In the genomic region with DNA sequence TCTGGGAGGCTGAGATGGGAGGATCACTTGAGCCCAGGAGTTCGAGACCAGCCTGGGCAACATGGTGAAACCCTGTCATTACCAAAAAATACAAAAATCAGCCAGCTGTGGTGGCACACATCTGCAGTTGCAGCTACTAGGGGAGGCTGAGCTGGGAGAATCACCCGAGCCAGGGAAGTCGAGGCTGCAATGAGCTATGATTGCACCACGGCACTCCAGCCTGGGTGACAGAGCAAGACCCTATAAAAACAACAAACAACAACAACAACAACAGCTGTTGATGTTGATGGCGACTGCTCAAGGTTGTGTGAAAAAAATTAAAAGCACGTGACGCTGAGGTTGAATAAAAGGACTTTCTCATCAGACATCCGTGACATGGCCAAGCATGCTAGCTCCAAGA, we compare ENCODE assay signal across 2 cellular contexts.
A peak's percentile ranks its signal among the peaks of the same experiment; 100 is the strongest.
TF ChIP-seq lines count a peak whose summit lies in the region.

No MANE protein-coding gene starts in this region.

TF ChIP-seq in IMR-90, 13 proteins besides CTCF, POLR2A, EP300 and RAD21:
- TF ChIP-seq BHLHE40 (IDR thresholded peaks at IDR 0.05; ENCODE audit: low read depth, low read length) = no peak
- no peak for TF ChIP-seq SMC3 (IDR thresholded peaks at IDR 0.05; ENCODE audit: low read depth, low read length)
- TF ChIP-seq CHD1 (IDR thresholded peaks at IDR 0.05; ENCODE audit: low read depth, low read length) = no peak
- no peak for TF ChIP-seq CEBPB (IDR thresholded peaks at IDR 0.05; ENCODE audit: low read depth, low read length)
- no peak for TF ChIP-seq MAZ (IDR thresholded peaks at IDR 0.05; ENCODE audit: borderline replicate concordance, low read depth, low read length)
- TF ChIP-seq RFX5 (IDR thresholded peaks at IDR 0.05; ENCODE audit: low read depth, low read length) = no peak
- TF ChIP-seq, protein P1, sequence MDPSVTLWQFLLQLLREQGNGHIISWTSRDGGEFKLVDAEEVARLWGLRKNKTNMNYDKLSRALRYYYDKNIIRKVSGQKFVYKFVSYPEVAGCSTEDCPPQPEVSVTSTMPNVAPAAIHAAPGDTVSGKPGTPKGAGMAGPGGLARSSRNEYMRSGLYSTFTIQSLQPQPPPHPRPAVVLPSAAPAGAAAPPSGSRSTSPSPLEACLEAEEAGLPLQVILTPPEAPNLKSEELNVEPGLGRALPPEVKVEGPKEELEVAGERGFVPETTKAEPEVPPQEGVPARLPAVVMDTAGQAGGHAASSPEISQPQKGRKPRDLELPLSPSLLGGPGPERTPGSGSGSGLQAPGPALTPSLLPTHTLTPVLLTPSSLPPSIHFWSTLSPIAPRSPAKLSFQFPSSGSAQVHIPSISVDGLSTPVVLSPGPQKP (IDR thresholded peaks at IDR 0.05; ENCODE audit: borderline replicate concordance, low read depth, low read length) = no peak

TF ChIP-seq in K562, 482 proteins besides CTCF, POLR2A, EP300 and RAD21:
- TF ChIP-seq MCM5 (IDR thresholded peaks at IDR 0.05; ENCODE audit: low read depth) = no peak
- TF ChIP-seq, protein P2, sequence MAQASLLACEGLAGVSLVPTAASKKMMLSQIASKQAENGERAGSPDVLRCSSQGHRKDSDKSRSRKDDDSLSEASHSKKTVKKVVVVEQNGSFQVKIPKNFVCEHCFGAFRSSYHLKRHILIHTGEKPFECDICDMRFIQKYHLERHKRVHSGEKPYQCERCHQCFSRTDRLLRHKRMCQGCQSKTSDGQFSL (CRISPR knock-in tag; IDR thresholded peaks at IDR 0.05) = no peak
- TF ChIP-seq, protein P2 (tag; IDR thresholded peaks at IDR 0.05) = no peak
- TF ChIP-seq, protein P3, sequence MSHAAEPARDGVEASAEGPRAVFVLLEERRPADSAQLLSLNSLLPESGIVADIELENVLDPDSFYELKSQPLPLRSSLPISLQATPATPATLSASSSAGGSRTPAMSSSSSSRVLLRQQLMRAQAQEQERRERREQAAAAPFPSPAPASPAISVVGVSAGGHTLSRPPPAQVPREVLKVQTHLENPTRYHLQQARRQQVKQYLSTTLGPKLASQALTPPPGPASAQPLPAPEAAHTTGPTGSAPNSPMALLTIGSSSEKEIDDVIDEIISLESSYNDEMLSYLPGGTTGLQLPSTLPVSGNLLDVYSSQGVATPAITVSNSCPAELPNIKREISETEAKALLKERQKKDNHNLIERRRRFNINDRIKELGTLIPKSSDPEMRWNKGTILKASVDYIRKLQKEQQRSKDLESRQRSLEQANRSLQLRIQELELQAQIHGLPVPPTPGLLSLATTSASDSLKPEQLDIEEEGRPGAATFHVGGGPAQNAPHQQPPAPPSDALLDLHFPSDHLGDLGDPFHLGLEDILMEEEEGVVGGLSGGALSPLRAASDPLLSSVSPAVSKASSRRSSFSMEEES (CRISPR knock-in tag; IDR thresholded peaks at IDR 0.05) = 0 out of 2 replicates have a peak, but pooled peaks have one; percentile 2
TF ChIP-seq in K562: peak in this region for 1.
